23 cellular contexts compared by ENCODE assay signal in genomic region chr4:132998585-132999230, GRCh38.
"Had no signal": no experiment of that assay in that cellular context is flagged by ENCODE, and none has a peak within 500 bp of the region (broad histone marks: within the 10 kb centered on the region; RNA-seq: fewer than 3 reads in every experiment).

No MANE protein-coding gene starts in this region.

- H3K79me2 ChIP-seq: hepatocyte had no signal

- H3K4me1 ChIP-seq: left ventricle myocardium inferior, lower lobe of right lung, right atrium auricular region, sigmoid colon, testis, tibial nerve had no signal

- H2AFZ ChIP-seq: hepatocyte had no signal

- H3K9me3 ChIP-seq: lower lobe of right lung, ovary, right atrium auricular region, sigmoid colon, testis had no signal

- H3K27ac ChIP-seq: left ventricle myocardium inferior, lower lobe of right lung, ovary, right atrium auricular region, sigmoid colon, skin epidermis, testis, tibial nerve had no signal

- H3K4me1 Mint-ChIP-seq: memory B cell; natural killer cell; stimulated activated naive B cell treated with anti-CD40 and anti-IgM and Interleukin-4, amounts not matched to agents 10 μg/mL and 1 μg/mL and 100 μg/mL, for 72 hours; stimulated activated naive CD8-positive, alpha-beta T cell treated with anti-CD3 and anti-CD28 coated beads, Interleukin-15, amount 100 ng/mL, for 72 hours had no signal

- ATAC-seq: left cardiac atrium; lower lobe of right lung; natural killer cell; stimulated activated naive B cell treated with anti-CD40 and anti-IgM and Interleukin-4, amounts not matched to agents 10 μg/mL and 1 μg/mL and 100 μg/mL, for 72 hours; stimulated activated naive CD8-positive, alpha-beta T cell treated with anti-CD3 and anti-CD28 coated beads, Interleukin-15, amount 100 ng/mL, for 72 hours had no signal

- H3K4me3 ChIP-seq: hepatocyte, left ventricle myocardium inferior, lower lobe of right lung, ovary, right atrium auricular region, sigmoid colon, skin epidermis, testis, tibial nerve had no signal

- H3K4me3 Mint-ChIP-seq: memory B cell; mesothelial cell of epicardium; natural killer cell; neural crest cell; stimulated activated naive B cell treated with anti-CD40 and anti-IgM and Interleukin-4, amounts not matched to agents 10 μg/mL and 1 μg/mL and 100 μg/mL, for 72 hours; stimulated activated naive CD8-positive, alpha-beta T cell treated with anti-CD3 and anti-CD28 coated beads, Interleukin-15, amount 100 ng/mL, for 72 hours had no signal

- DNase-seq: dermis blood vessel endothelial cell; foreskin melanocyte; head of caudate nucleus; kidney; left cardiac atrium; left ventricle myocardium inferior; lower lobe of right lung; natural killer cell; nucleus accumbens; ovary; sigmoid colon; stimulated activated CD4-positive, alpha-beta T cell treated with anti-CD3 and anti-CD28 coated beads, Interleukin-2, amount 100 ng/mL, for 24 hours; stimulated activated CD4-positive, alpha-beta T cell treated with anti-CD3 and anti-CD28 coated beads, Interleukin-4, amount 100 ng/mL, for 4 hours; stimulated activated naive B cell treated with anti-CD40 and anti-IgM and Interleukin-4, amounts not matched to agents 10 μg/mL and 1 μg/mL and 100 μg/mL, for 72 hours; stimulated activated naive CD8-positive, alpha-beta T cell treated with anti-CD3 and anti-CD28 coated beads, Interleukin-15, amount 100 ng/mL, for 72 hours; testis had no signal

- H3K27me3 ChIP-seq: hepatocyte, ovary, right atrium auricular region, sigmoid colon, testis, tibial nerve had no signal

- H3K36me3 ChIP-seq: left ventricle myocardium inferior, lower lobe of right lung, ovary, right atrium auricular region, sigmoid colon, tibial nerve had no signal

- H3K36me3 Mint-ChIP-seq: memory B cell; mesothelial cell of epicardium; natural killer cell; stimulated activated naive B cell treated with anti-CD40 and anti-IgM and Interleukin-4, amounts not matched to agents 10 μg/mL and 1 μg/mL and 100 μg/mL, for 72 hours had no signal

- H3K4me2 ChIP-seq: hepatocyte had no signal

- FAIRE-seq: kidney had no signal

- H3K9me3 Mint-ChIP-seq: memory B cell; stimulated activated naive CD8-positive, alpha-beta T cell treated with anti-CD3 and anti-CD28 coated beads, Interleukin-15, amount 100 ng/mL, for 72 hours had no signal

- H3K27ac Mint-ChIP-seq: memory B cell; natural killer cell; stimulated activated naive B cell treated with anti-CD40 and anti-IgM and Interleukin-4, amounts not matched to agents 10 μg/mL and 1 μg/mL and 100 μg/mL, for 72 hours; stimulated activated naive CD8-positive, alpha-beta T cell treated with anti-CD3 and anti-CD28 coated beads, Interleukin-15, amount 100 ng/mL, for 72 hours had no signal

- H3K27me3 Mint-ChIP-seq: memory B cell; stimulated activated naive B cell treated with anti-CD40 and anti-IgM and Interleukin-4, amounts not matched to agents 10 μg/mL and 1 μg/mL and 100 μg/mL, for 72 hours; stimulated activated naive CD8-positive, alpha-beta T cell treated with anti-CD3 and anti-CD28 coated beads, Interleukin-15, amount 100 ng/mL, for 72 hours had no signal
